Comparison of ENCODE assay signal across 9 cellular contexts in the genomic region with DNA sequence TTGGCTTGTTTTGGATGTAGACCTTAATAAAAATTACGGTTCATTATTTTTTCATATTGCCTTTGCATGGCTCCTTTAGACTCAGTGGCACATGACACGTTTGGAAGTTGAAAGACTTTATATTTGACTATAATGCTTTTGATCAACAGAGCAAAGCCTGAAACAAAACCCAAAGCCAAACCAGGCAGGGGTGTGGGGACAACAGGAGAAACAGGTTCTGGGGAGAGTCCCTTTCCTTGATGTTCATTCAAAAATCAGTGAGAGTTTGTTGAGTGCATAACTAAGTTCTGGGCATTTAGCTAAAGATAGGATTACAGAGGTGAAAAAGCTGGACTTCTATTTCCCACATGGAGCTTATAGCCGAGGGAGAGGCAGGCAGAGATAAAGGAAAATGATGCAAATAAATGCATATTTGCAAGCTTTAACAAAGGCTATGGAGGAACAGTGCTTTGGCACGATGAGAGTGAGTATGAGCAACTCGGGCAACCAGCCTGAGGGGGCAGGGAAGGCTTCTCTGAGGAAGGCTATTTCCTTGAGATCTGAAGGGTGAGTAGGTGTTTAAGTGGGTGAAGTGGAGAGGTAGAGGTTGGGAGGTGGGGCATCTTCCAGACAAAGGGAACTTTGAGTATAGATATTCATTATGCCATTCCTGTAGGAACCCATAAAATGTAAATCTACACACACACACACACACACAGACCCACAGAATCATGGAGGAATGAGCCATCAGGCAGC.
"Had no signal": no experiment of that assay in that cellular context is flagged by ENCODE, and none has a peak within 500 bp of the region (broad histone marks: within the 10 kb centered on the region; RNA-seq: fewer than 3 reads in every experiment).

No MANE protein-coding gene starts in this region.

- H3K36me3 ChIP-seq: cardiac muscle cell had no signal

- H3K36me3 Mint-ChIP-seq: naive thymus-derived CD4-positive, alpha-beta T cell had no signal

- H3K4me3 Mint-ChIP-seq: activated CD4-positive, alpha-beta memory T cell treated with anti-CD3 and anti-CD28 coated beads, Interleukin-2, amount 10 ng/mL, durations not matched to agents 7 days and 5 days; naive thymus-derived CD4-positive, alpha-beta T cell had no signal

- H3K27ac ChIP-seq: cardiac muscle cell had no signal

- DNase-seq: activated CD4-positive, alpha-beta memory T cell treated with anti-CD3 and anti-CD28 coated beads, Interleukin-2, amount 10 ng/mL, durations not matched to agents 7 days and 5 days; activated naive CD4-positive, alpha-beta T cell; aorta; hippocampal formation; naive thymus-derived CD4-positive, alpha-beta T cell; right cardiac atrium; small intestine had no signal

- H3K27me3 ChIP-seq: cardiac muscle cell had no signal

- H3K4me3 ChIP-seq: cardiac muscle cell, lung had no signal

- H3K9me3 Mint-ChIP-seq: activated CD4-positive, alpha-beta memory T cell treated with anti-CD3 and anti-CD28 coated beads, Interleukin-2, amount 10 ng/mL, durations not matched to agents 7 days and 5 days; naive thymus-derived CD4-positive, alpha-beta T cell had no signal

- H3K27ac Mint-ChIP-seq: activated CD4-positive, alpha-beta memory T cell treated with anti-CD3 and anti-CD28 coated beads, Interleukin-2, amount 10 ng/mL, durations not matched to agents 7 days and 5 days; naive thymus-derived CD4-positive, alpha-beta T cell had no signal

- H3K4me1 Mint-ChIP-seq: activated CD4-positive, alpha-beta memory T cell treated with anti-CD3 and anti-CD28 coated beads, Interleukin-2, amount 10 ng/mL, durations not matched to agents 7 days and 5 days had no signal
